In genomic region chr10:84876116-84876999, GRCh38 we compare ENCODE assay signal across 17 cellular contexts.
"Had no signal": no experiment of that assay in that cellular context is flagged by ENCODE, and none has a peak within 500 bp of the region (broad histone marks: within the 10 kb centered on the region; RNA-seq: fewer than 3 reads in every experiment).

No MANE protein-coding gene starts in this region.

- DNase-seq: activated CD4-positive, CD25-positive, alpha-beta regulatory T cell treated with anti-CD3 and anti-CD28 coated beads, Interleukin-2, amount 50 U/mL, for 72 hours; activated gamma-delta T cell; effector memory CD4-positive, alpha-beta T cell; heart right ventricle; immature natural killer cell; mammary epithelial cell; midbrain; nephron progenitor cell; nucleus accumbens; posterior cingulate gyrus; retina; T-helper 17 cell; transverse colon had no signal

- H3K27me3 ChIP-seq: ascending aorta, esophagus muscularis mucosa, heart right ventricle, transverse colon, vagina had no signal

- ATAC-seq: T-helper 17 cell had no signal

- H3K9me3 ChIP-seq: ascending aorta, esophagus muscularis mucosa, heart right ventricle, transverse colon, vagina had no signal

- H3K27ac ChIP-seq: ascending aorta, esophagus muscularis mucosa, transverse colon, vagina, VCaP had no signal

- H3K36me3 ChIP-seq: ascending aorta, esophagus muscularis mucosa, heart right ventricle, transverse colon, vagina had no signal

- H3K4me1 ChIP-seq: ascending aorta, vagina had no signal

- H3K4me3 ChIP-seq: ascending aorta, esophagus muscularis mucosa, heart right ventricle, transverse colon, vagina had no signal
